8 cellular contexts compared by ENCODE assay signal in genomic region chr1:120340838-120341751, GRCh38.
DNase-seq lines count a peak whose midpoint lies in the region; ATAC-seq, FAIRE-seq and TF ChIP-seq lines count a peak whose summit lies in the region.
"Not testable (repeated sequence)": the region's sequence is repeated elsewhere in the genome, so short reads cannot be mapped to it uniquely, and the experiment has no call there.

No MANE protein-coding gene starts in this region.

- in situ Hi-C loops in HepG2 (cut with HindIII; ENCODE audit: extremely low pct_ligation_motif_present, low pct_unique_long_range_greater_than_20kb), result not testable (repeated sequence)

- not testable (repeated sequence) for H2AFZ ChIP-seq in HepG2 (ENCODE audit: low read length)

- not testable (repeated sequence) for H3K4me1 Mint-ChIP-seq in CD4-positive, alpha-beta T cell (ENCODE audit: low read depth); activated naive CD4-positive, alpha-beta T cell treated with anti-CD3 and anti-CD28 coated beads, Interleukin-2, amount 50 U/mL, for 24 hours

- not testable (repeated sequence) for FAIRE-seq in HepG2 (lab: Jason Lieb, UNC)

- peak overlapping the region; percentile 80 for H3K27ac Mint-ChIP-seq in CD4-positive, alpha-beta T cell
- peak overlapping the region; percentile 46 for H3K27ac Mint-ChIP-seq in activated naive CD4-positive, alpha-beta T cell treated with anti-CD3 and anti-CD28 coated beads, Interleukin-2, amount 50 U/mL, for 24 hours

- not testable (repeated sequence) for BruUV-seq in HepG2 (replicated peaks; lab: Mats Ljungman, UMichigan)

- not testable (repeated sequence) for TF ChIP-seq EP300 in HepG2 (IDR thresholded peaks at IDR 0.05; ENCODE audit: low read depth in 2 of 2, low read length in 2 of 2); HepG2 (CRISPR knock-in tag; IDR thresholded peaks at IDR 0.05; ENCODE audit: borderline replicate concordance)

- WGBS in HepG2 (ENCODE audit: low lambda C conversion rate), result no CpG with 5 or more reads among the region's 78 CpGs

- H3K4me3 Mint-ChIP-seq in CD4-positive, alpha-beta T cell, result peak overlapping the region; percentile 90
- peak overlapping the region; percentile 83 for H3K4me3 Mint-ChIP-seq in activated naive CD4-positive, alpha-beta T cell treated with anti-CD3 and anti-CD28 coated beads, Interleukin-2, amount 50 U/mL, for 24 hours

- intact Hi-C loops in CD4-positive, alpha-beta T cell (cut with DNase I, micrococcal nuclease); HepG2 (cut with micrococcal nuclease; ENCODE audit: unreplicated experiment): not testable (repeated sequence)

- not testable (repeated sequence) for ATAC-seq in CD4-positive, alpha-beta T cell (ENCODE audit: poor library complexity); HepG2; stimulated activated naive CD8-positive, alpha-beta T cell treated with anti-CD3 and anti-CD28 coated beads, Interleukin-15, Interleukin-2, amounts not matched to agents 100 U/mL and 50 U/mL, for 24 hours

- H4K20me1 ChIP-seq in HepG2 (ENCODE audit: insufficient read depth, low read length), result not testable (repeated sequence)

- H3K4me2 ChIP-seq in HepG2 (ENCODE audit: low read depth, low read length), result not testable (repeated sequence)

- H3K9ac ChIP-seq in HepG2 (ENCODE audit: insufficient read depth, low read depth, low read length); rectal smooth muscle tissue (ENCODE audit: low read length): not testable (repeated sequence)

- H3K27ac ChIP-seq in CD4-positive, alpha-beta T cell (ENCODE audit: low read depth, low read length), result peak overlapping the region; percentile 75
- not testable (repeated sequence) for H3K27ac ChIP-seq in HepG2 (ENCODE audit: extremely low read length, insufficient read depth, low read length)
- peak overlapping the region; percentile 68 for H3K27ac ChIP-seq in rectal smooth muscle tissue (ENCODE audit: low read depth, low read length)

- peak in 9 of 10 experiments; percentile 44 to 69 (median 54) for DNase-seq in CD4-positive, alpha-beta T cell
- DNase-seq in NB4 (ENCODE audit: low read depth); epithelial cell of proximal tubule (ENCODE audit: low read depth); HepG2 (ENCODE audit: low spot score): not testable (repeated sequence)
- peak; percentile 65 for DNase-seq in activated CD4-positive, alpha-beta T cell treated with anti-CD3 and anti-CD28 coated beads for 48 hours
- DNase-seq in stimulated activated naive CD8-positive, alpha-beta T cell treated with anti-CD3 and anti-CD28 coated beads, Interleukin-15, Interleukin-2, amounts not matched to agents 100 U/mL and 50 U/mL, for 24 hours, result peak; percentile 59

- not testable (repeated sequence) for TF ChIP-seq POLR2A in NB4 (IDR thresholded peaks at IDR 0.05; ENCODE audit: extremely low read depth, insufficient read length); HepG2 (IDR thresholded peaks at IDR 0.05; ENCODE audit: insufficient read depth in 1 of 2, low read depth in 2 of 2, low read length in 2 of 2)

- POLR2A ChIA-PET in CD4-positive, alpha-beta T cell (lab: Charles Lee), result interaction anchor here (1.0 kb wide), 1 partner anchor 14 kb away, joined by 3 read pairs; no protein-coding TSS in a partner anchor
- POLR2A ChIA-PET in HepG2 (lab: Yijun Ruan, JAX), result not testable (repeated sequence)

- not testable (repeated sequence) for TF ChIP-seq RAD21 in HepG2 (CRISPR knock-in tag; IDR thresholded peaks at IDR 0.05)

- not testable (repeated sequence) for H3K27me3 ChIP-seq in CD4-positive, alpha-beta T cell (ENCODE audit: control insufficient read depth, insufficient read depth, low read length); HepG2 (ENCODE audit: control insufficient read depth in 1 of 2, insufficient read depth in 2 of 2, low read length in 2 of 2); rectal smooth muscle tissue (ENCODE audit: control insufficient read depth, insufficient read depth, low read length)

- not testable (repeated sequence) for H3K79me2 ChIP-seq in HepG2 (ENCODE audit: insufficient read depth, low read length)

- H3K9me3 Mint-ChIP-seq in CD4-positive, alpha-beta T cell; activated naive CD4-positive, alpha-beta T cell treated with anti-CD3 and anti-CD28 coated beads, Interleukin-2, amount 50 U/mL, for 24 hours: not testable (repeated sequence)

- not testable (repeated sequence) for TF ChIP-seq CTCF in CD4-positive, alpha-beta T cell (IDR thresholded peaks at IDR 0.05); NB4 (IDR thresholded peaks at IDR 0.05; ENCODE audit: low read depth, low read length); epithelial cell of proximal tubule (conservative IDR thresholded peaks at IDR 0.05; ENCODE audit: low read depth, low read length); HepG2 (CRISPR knock-in tag; IDR thresholded peaks at IDR 0.05)

- not testable (repeated sequence) for H3K36me3 Mint-ChIP-seq in CD4-positive, alpha-beta T cell (ENCODE audit: low read depth); activated naive CD4-positive, alpha-beta T cell treated with anti-CD3 and anti-CD28 coated beads, Interleukin-2, amount 50 U/mL, for 24 hours

- not testable (repeated sequence) for H3K9me3 ChIP-seq in CD4-positive, alpha-beta T cell (ENCODE audit: control insufficient read depth, low read length); HepG2 (ENCODE audit: low read length)

- not testable (repeated sequence) for H3K27me3 Mint-ChIP-seq in CD4-positive, alpha-beta T cell; activated naive CD4-positive, alpha-beta T cell treated with anti-CD3 and anti-CD28 coated beads, Interleukin-2, amount 50 U/mL, for 24 hours

- H3K4me3 ChIP-seq in NB4 (ENCODE audit: low read depth, low read length) (peak overlapping the region; percentile 53), epithelial cell of proximal tubule (ENCODE audit: low read depth, low read length) (peak overlapping the region; percentile 58), HepG2 (replicated peaks in 1 of 3; ENCODE audit: insufficient read depth in 1 of 3, low read depth in 2 of 3, low read length in 3 of 3) (peak overlapping the region in 1 of 3 experiments; percentile 28; a peak in 3 of 6 replicates), rectal smooth muscle tissue (ENCODE audit: low read length) (peak overlapping the region; percentile 44)

- not testable (repeated sequence) for H3K4me1 ChIP-seq in HepG2 (ENCODE audit: insufficient read depth, low read length); rectal smooth muscle tissue (ENCODE audit: control insufficient read depth, insufficient read depth, low read length)

- CTCF ChIA-PET in CD4-positive, alpha-beta T cell (lab: Charles Lee); HepG2 (lab: Yijun Ruan, JAX; ENCODE audit: low intra/inter-chr PET ratio, low total read pairs): not testable (repeated sequence)

- H3K36me3 ChIP-seq in HepG2 (replicated peaks in 1 of 2; ENCODE audit: control insufficient read depth in 1 of 2, insufficient read depth in 2 of 2, low read length in 2 of 2); rectal smooth muscle tissue (ENCODE audit: control insufficient read depth, insufficient read depth, low read length): not testable (repeated sequence)

TF ChIP-seq in HepG2, 621 proteins besides CTCF, POLR2A, EP300 and RAD21:
- peak; percentile 71 for TF ChIP-seq HNRNPLL (IDR thresholded peaks at IDR 0.05; ENCODE audit: low read depth, low read length, poor library complexity, severe bottlenecking)
TF ChIP-seq in HepG2: peak in this region for 1; not testable (repeated sequence) for 620.
